In genomic region chr20:50737352-50737751, GRCh38 we compare ENCODE assay signal across 24 cellular contexts. TPM values are rescaled to one million over a fixed set of nuclear protein-coding genes. Genes with fewer than 3 reads are reported as not detected.
DNase-seq lines count a peak whose midpoint lies in the region; ATAC-seq and TF ChIP-seq lines count a peak whose summit lies in the region.
"Had no signal": no experiment of that assay in that cellular context is flagged by ENCODE, and none has a peak within 500 bp of the region (broad histone marks: within the 10 kb centered on the region; RNA-seq: fewer than 3 reads in every experiment).

No MANE protein-coding gene starts in this region.

- no peaks in the 10 kb centered on the region for H3K36me3 ChIP-seq in left lung
- no peaks in the 10 kb centered on the region for H3K36me3 ChIP-seq in thyroid gland
- H3K36me3 ChIP-seq: prostate gland had no signal

- ATAC-seq in left lung (peak; percentile 40), esophagus mucosa (no peak), HG03520 (IDR thresholded peaks at IDR 0.05; ENCODE audit: unreplicated experiment) (no peak)

- peaks cover 0 to 2% of the 10 kb centered on the region in 2 donors for H3K27me3 ChIP-seq in left lung
- no peaks in the 10 kb centered on the region for H3K27me3 ChIP-seq in thyroid gland
- H3K27me3 ChIP-seq: BLaER1 treated with 17β-estradiol and CSF1 and Interleukin-3, amounts not matched to agents 10 nM and 100 nM had no signal

- TF ChIP-seq CTCF in choroid plexus epithelial cell (conservative IDR thresholded peaks at IDR 0.05; ENCODE audit: low read depth, low read length) (no peak), left lung (IDR thresholded peaks at IDR 0.05) (no peak), thyroid gland (IDR thresholded peaks at IDR 0.05) (no peak)

- H3K9me3 ChIP-seq in left lung (no peaks in the 10 kb centered on the region), thyroid gland (no peaks in the 10 kb centered on the region)
- H3K9me3 ChIP-seq: BLaER1 treated with 17β-estradiol and CSF1 and Interleukin-3, amounts not matched to agents 10 nM and 100 nM; prostate gland had no signal

- 64 to 72% methylated on average over 4 of the region's 4 CpGs for WGBS in thyroid gland, 2 donors

- H3K27ac ChIP-seq in left lung: no peak overlapping the region
- peak overlapping the region; percentile 30 to 66 (median 49) for H3K27ac ChIP-seq in thyroid gland
- H3K27ac ChIP-seq: BLaER1 treated with 17β-estradiol and CSF1 and Interleukin-3, amounts not matched to agents 10 nM and 100 nM; HL-60; prostate gland; VCaP had no signal

- TF ChIP-seq POLR2A in thyroid gland (IDR thresholded peaks at IDR 0.05): no peak

- H3K4me1 ChIP-seq in left lung: peaks cover 3 to 8% of the 10 kb centered on the region in 2 donors
- H3K4me1 ChIP-seq in thyroid gland: peaks cover 33 to 66% of the 10 kb centered on the region in 2 donors
- H3K4me1 ChIP-seq: prostate gland had no signal

- H3K4me3 ChIP-seq in choroid plexus epithelial cell (ENCODE audit: low read depth, low read length) (no peak overlapping the region), left lung (no peak overlapping the region), thyroid gland (replicated peaks in 1 of 3) (no peak overlapping the region)
- H3K4me3 ChIP-seq: BLaER1 treated with 17β-estradiol and CSF1 and Interleukin-3, amounts not matched to agents 10 nM and 100 nM; lung; prostate gland had no signal

- DNase-seq in activated CD8-positive, alpha-beta memory T cell treated with anti-CD3 and anti-CD28 coated beads for 24 hours: peak; percentile 42
- DNase-seq in activated CD8-positive, alpha-beta memory T cell treated with anti-CD3 and anti-CD28 coated beads, Interleukin-2, amount 50 U/mL, for 4 hours: no peak
- DNase-seq in choroid plexus epithelial cell (ENCODE audit: low read depth) (peak; percentile 39), left lung (no peak), thyroid gland (peak; percentile 18 to 20), Ammon's horn (ENCODE audit: low spot score) (no peak)
- DNase-seq: 8988T; activated CD4-positive, alpha-beta T cell treated with anti-CD3 and anti-CD28 coated beads, Interleukin-2, amount 50 U/mL, for 48 hours; activated naive CD4-positive, alpha-beta T cell treated with anti-CD3 and anti-CD28 coated beads for 36 hours; activated T-cell treated with anti-CD3 and anti-CD28 coated beads, Interleukin-2, amount 50 U/mL, for 24 hours; aorta; DMS153; foreskin fibroblast; naive B cell; NCI-H1092; NCI-H526; OCI-M1 had no signal

- intact Hi-C loops in left lung (cut with DNase I): no loop called here
- intact Hi-C loops in thyroid gland (cut with DNase I): no loop called here

RNA-seq across cellular contexts. Expression of gene PARD6B, which starts 6.0 kb away (rescaled TPM):
- total RNA-seq in left lung (10 to 100 TPM; 23.5 to 37.3 TPM), thyroid gland (10 to 100 TPM; 14.3 to 18.1 (median 17.7) TPM), esophagus mucosa (6.5 TPM)

RNA-seq across cellular contexts. Expression of gene RIPOR3, which starts 46.0 kb away (rescaled TPM):
- total RNA-seq in left lung: 1 to 10 TPM; 2.3 to 7.0 TPM
- 10 to 100 TPM in 1 of 4 donors, 1 to 10 TPM in 3; 6.2 to 23.9 (median 9.5) TPM for total RNA-seq in thyroid gland
- total RNA-seq in esophagus mucosa: 1.2 TPM
- total RNA-seq: activated naive CD4-positive, alpha-beta T cell treated with anti-CD3 and anti-CD28 coated beads for 36 hours had no signal

RNA-seq across cellular contexts. Expression of gene BCAS4, which starts 57.5 kb away (rescaled TPM):
- total RNA-seq in left lung (1 to 10 TPM; 2.9 to 4.6 TPM), thyroid gland (10 to 100 TPM in 3 of 4 donors, 1 to 10 TPM in 1; 6.6 to 15.7 (median 13.1) TPM), esophagus mucosa (0.96 TPM)

Comparison
In these comparisons a context has a peak if more than half of its experiments do, and no peak if none do; other contexts are left out.
1. DNase-seq: peak in activated CD8-positive, alpha-beta memory T cell treated with anti-CD3 and anti-CD28 coated beads for 24 hours (single experiment), choroid plexus epithelial cell (single experiment) and thyroid gland (2 of 2); none in activated CD8-positive, alpha-beta memory T cell treated with anti-CD3 and anti-CD28 coated beads, Interleukin-2, amount 50 U/mL, for 4 hours (single experiment), left lung (0 of 2) and Ammon's horn (single experiment).
2. H3K27ac ChIP-seq: peak in thyroid gland (3 of 3); none in left lung (0 of 2).